ENCODE assay signal across 8 cellular contexts in the genomic region with DNA sequence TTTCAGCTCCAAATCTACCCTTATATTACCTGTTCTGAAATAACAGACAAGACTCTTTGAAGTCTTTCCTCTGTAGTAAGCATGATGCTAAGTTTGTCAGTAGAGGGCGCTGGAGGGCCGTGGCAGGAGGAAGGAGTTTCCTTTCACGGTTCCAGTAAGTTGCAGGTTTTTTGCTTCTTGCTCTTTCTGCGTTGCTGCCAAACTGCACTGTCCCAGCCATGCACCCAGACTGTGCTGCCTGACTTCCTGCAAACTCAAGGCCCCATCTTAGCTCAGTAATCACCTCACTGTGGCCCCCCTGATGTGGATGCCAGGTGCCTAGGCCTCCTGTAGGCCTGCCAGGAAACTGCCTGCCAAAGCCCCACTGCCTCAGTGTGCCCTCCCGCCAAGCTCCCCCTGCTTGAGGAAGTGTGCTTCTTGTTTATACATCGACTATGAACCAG.
DNase-seq lines count a peak whose midpoint lies in the region; ATAC-seq, FAIRE-seq and TF ChIP-seq lines count a peak whose summit lies in the region.

No MANE protein-coding gene starts in this region.

- peak; percentile 33 for DNase-seq in BJ (ENCODE audit: low read depth)
- peak; percentile 76 for DNase-seq in NCI-H1694 (lab: John Stamatoyannopoulos, UW)
- peak in 18 of 34 experiments; percentile 0 to 17 (median 5) for DNase-seq in T-cell
- DNase-seq in endothelial cell of umbilical vein (ENCODE audit: low read depth, low spot score) = peak; percentile 92
- peak; percentile 83 for DNase-seq in midbrain (lab: John Stamatoyannopoulos, UW)
- peak; percentile 90 for DNase-seq in testis

- H3K4me3 ChIP-seq in BJ (ENCODE audit: low read depth, low read length) = no peak overlapping the region
- no peak overlapping the region for H3K4me3 ChIP-seq in endothelial cell of umbilical vein (replicated peaks in 1 of 3; ENCODE audit: insufficient read depth in 1 of 3, low read depth in 1 of 3, low read length in 3 of 3)
- H3K4me3 ChIP-seq in testis = no peak overlapping the region

- no peak overlapping the region for H3K4me3 Mint-ChIP-seq in T-cell

- TF ChIP-seq POLR2A in endothelial cell of umbilical vein (IDR thresholded peaks at IDR 0.05; ENCODE audit: low read depth, low read length) = no peak
- no peak for TF ChIP-seq POLR2A in testis (IDR thresholded peaks at IDR 0.05)

- CTCF ChIA-PET in BJ (lab: Yijun Ruan, JAX) (interaction anchor here (0.6 to 5.9 kb wide), 20 partner anchors 10 to 990 kb away, joined by 3 to 27 read pairs (median 4); no protein-coding TSS in a partner anchor), T-cell (lab: Charles Lee) (interaction anchor here in 1 of 2 donors (0.6 kb wide), 1 partner anchor 75 kb away, joined by 4 read pairs; no protein-coding TSS in a partner anchor), endothelial cell of umbilical vein (lab: Charles Lee) (interaction anchor here (0.6 to 9.0 kb wide), 10 partner anchors 9 to 573 kb away, joined by 3 to 171 read pairs (median 6); a partner anchor contains a TSS)

- POLR2A ChIA-PET in BJ (lab: Charles Lee) (no interaction called here), T-cell (lab: Charles Lee) (no interaction called here), endothelial cell of umbilical vein (lab: Charles Lee) (no interaction called here)

- H3K4me1 ChIP-seq in endothelial cell of umbilical vein (ENCODE audit: control insufficient read depth, extremely low read depth, insufficient read depth, low read length) (peaks cover 4% of the 10 kb centered on the region), testis (no peaks in the 10 kb centered on the region)

- no peaks in the 10 kb centered on the region for H4K20me1 ChIP-seq in endothelial cell of umbilical vein (replicated peaks; ENCODE audit: control insufficient read depth, extremely low read depth, insufficient read depth, low read length)

- no TSS peak for BruUV-seq in endothelial cell of umbilical vein (replicated peaks; lab: Mats Ljungman, UMichigan)

- no peak overlapping the region for H3K9ac ChIP-seq in endothelial cell of umbilical vein (replicated peaks; ENCODE audit: extremely low read depth, insufficient read depth, low read length)

- H2AFZ ChIP-seq in endothelial cell of umbilical vein (ENCODE audit: low read depth, low read length) = peak overlapping the region; percentile 43

- H3K79me2 ChIP-seq in endothelial cell of umbilical vein (ENCODE audit: control insufficient read depth, insufficient read depth, low read length) = no peaks in the 10 kb centered on the region

- H3K27me3 Mint-ChIP-seq in T-cell = peaks cover 0 to 14% of the 10 kb centered on the region in 2 donors

- no peaks in the 10 kb centered on the region for H3K9me1 ChIP-seq in endothelial cell of umbilical vein (replicated peaks; ENCODE audit: control insufficient read depth, extremely low read depth, insufficient read depth, low read length)

- no peak overlapping the region for H3K27ac Mint-ChIP-seq in T-cell

- no peak overlapping the region for H3K27ac ChIP-seq in endothelial cell of umbilical vein (ENCODE audit: insufficient read depth, low read depth, low read length)
- H3K27ac ChIP-seq in testis = no peak overlapping the region

- peak; percentile 80 for FAIRE-seq in endothelial cell of umbilical vein (lab: Jason Lieb, UNC)

- H3K36me3 ChIP-seq in BJ (ENCODE audit: control insufficient read depth, insufficient read depth, low read length) (no peaks in the 10 kb centered on the region), endothelial cell of umbilical vein (ENCODE audit: control insufficient read depth in 2 of 2, extremely low read depth in 1 of 2, insufficient read depth in 2 of 2, low read length in 2 of 2) (no peaks in the 10 kb centered on the region), testis (ENCODE audit: low read depth, missing control alignments) (no peaks in the 10 kb centered on the region)

- 0 to 19% methylated on average over 4 to 6 of the region's 6 CpGs for WGBS in testis, 2 donors

- TF ChIP-seq CTCF in BJ (IDR thresholded peaks at IDR 0.05; ENCODE audit: insufficient read depth, low read depth, low read length) (peak; percentile 90), endothelial cell of umbilical vein (IDR thresholded peaks at IDR 0.05; ENCODE audit: extremely low read depth in 1 of 2, insufficient read depth in 1 of 2, low read depth in 1 of 2, low read length in 2 of 2) (peak; percentile 82 to 94), testis (IDR thresholded peaks at IDR 0.05) (peak; percentile 48 to 79 (median 77))

- H3K4me2 ChIP-seq in endothelial cell of umbilical vein (ENCODE audit: insufficient read depth, low read length) = no peak overlapping the region

- no peaks in the 10 kb centered on the region for H3K4me1 Mint-ChIP-seq in T-cell

- H3K9me3 Mint-ChIP-seq in T-cell = no peaks in the 10 kb centered on the region

- H3K36me3 Mint-ChIP-seq in T-cell = no peaks in the 10 kb centered on the region

- H3K27me3 ChIP-seq in BJ (ENCODE audit: control insufficient read depth, insufficient read depth, low read length) (no peaks in the 10 kb centered on the region), endothelial cell of umbilical vein (ENCODE audit: control insufficient read depth in 2 of 2, insufficient read depth in 2 of 2, low read length in 2 of 2) (no peaks in the 10 kb centered on the region), testis (no peaks in the 10 kb centered on the region)

- H3K9me3 ChIP-seq in endothelial cell of umbilical vein (replicated peaks; ENCODE audit: control insufficient read depth, insufficient read depth, low read length) (no peaks in the 10 kb centered on the region), testis (no peaks in the 10 kb centered on the region)

- intact Hi-C loops in endothelial cell of umbilical vein (cut with micrococcal nuclease) (loop anchor here (1.0 kb wide), 2 partner anchors 36 to 51 kb away; no protein-coding TSS in a partner anchor), testis (cut with DNase I; ENCODE audit: low total_unique reads) (loop anchor here (5.0 kb wide), 1 partner anchor 38 kb away; no protein-coding TSS in a partner anchor)

- peak; percentile 92 for ATAC-seq in GM18870 (IDR thresholded peaks at IDR 0.05; ENCODE audit: unreplicated experiment)
- ATAC-seq in HG03039 (IDR thresholded peaks at IDR 0.05; ENCODE audit: unreplicated experiment) = peak; percentile 85
- peak in 1 of 4 experiments; percentile 19 for ATAC-seq in T-cell (replicated peaks in 1 of 4)

- dilution Hi-C loops in endothelial cell of umbilical vein (cut with MboI; ENCODE audit: extremely low pct_ligation_motif_present, low sequenced_read_pairs) = no loop called here

TF ChIP-seq in endothelial cell of umbilical vein, 7 proteins besides CTCF, POLR2A, EP300 and RAD21:
- TF ChIP-seq GATA2 (IDR thresholded peaks at IDR 0.05; ENCODE audit: insufficient read depth, insufficient read length, low read depth, low read length) (no peak), FOS (IDR thresholded peaks at IDR 0.05; ENCODE audit: borderline replicate concordance, insufficient read depth, low read length) (no peak), EZH2 (IDR thresholded peaks at IDR 0.05; ENCODE audit: borderline replicate concordance, low read depth, low read length, severe bottlenecking) (no peak), MYC (IDR thresholded peaks at IDR 0.05; ENCODE audit: low read depth, low read length) (no peak), POLR2AphosphoS5 (IDR thresholded peaks at IDR 0.05; ENCODE audit: insufficient read depth, low read depth, low read length) (no peak)

Comparison
In these comparisons a context has a peak if more than half of its experiments do, and no peak if none do; other contexts are left out.
1. DNase-seq: peak in every context shown above with its lines; median percentile 92 in endothelial cell of umbilical vein; 90 in testis; 83 in midbrain; 76 in NCI-H1694; 33 in BJ; 5 in T-cell.